ENCODE assay signal across 8 cellular contexts in the genomic region with DNA sequence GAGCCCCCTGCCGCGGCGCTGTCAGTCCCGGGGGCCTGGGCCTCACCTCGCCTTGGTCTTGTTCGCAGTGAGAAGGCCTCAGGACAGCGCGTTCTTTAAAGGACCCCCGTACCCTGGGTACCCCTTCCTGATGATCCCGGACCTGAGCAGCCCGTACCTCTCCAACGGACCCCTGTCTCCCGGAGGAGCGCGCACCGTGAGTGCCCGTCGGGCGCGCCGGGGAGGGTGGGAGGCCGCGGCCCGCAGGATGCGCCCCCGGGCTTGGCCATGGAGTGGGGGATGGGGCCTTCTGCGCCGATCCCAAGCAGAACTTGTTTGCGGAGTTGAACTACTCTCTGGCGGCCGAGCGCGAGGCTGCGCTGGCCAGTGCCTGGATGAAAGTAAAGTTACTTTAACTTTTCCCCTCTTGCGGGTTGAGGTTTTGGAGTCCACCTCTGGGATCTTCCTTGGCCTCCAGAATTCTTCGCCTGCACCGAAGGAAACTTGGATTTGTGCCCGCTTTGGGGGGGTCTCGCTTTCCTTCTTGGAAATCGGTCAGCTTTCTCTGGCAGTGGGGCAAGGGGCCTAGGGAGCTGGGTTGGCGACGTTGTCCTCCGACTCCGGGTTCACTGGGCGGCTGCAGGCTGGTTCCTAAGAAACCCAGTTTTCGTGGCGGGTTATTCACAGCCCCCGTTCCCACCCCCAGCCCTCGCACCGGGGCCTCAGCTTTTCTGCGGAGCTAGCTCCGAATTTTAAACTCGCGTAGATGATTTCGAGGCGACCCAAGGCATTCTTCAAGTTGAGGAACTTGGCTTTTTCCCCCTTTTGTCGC. TPM values are rescaled to one million over a fixed set of nuclear protein-coding genes. Genes with fewer than 3 reads are reported as not detected.
DNase-seq lines count a peak whose midpoint lies in the region; ATAC-seq, FAIRE-seq and TF ChIP-seq lines count a peak whose summit lies in the region.

No MANE protein-coding gene starts in this region.

- peak overlapping the region; percentile 98 for H2BK5ac ChIP-seq in H1 (ENCODE audit: low read depth, low read length)

- peak overlapping the region; percentile 83 for H3K4me3 ChIP-seq in ACC112 (ENCODE audit: low read depth, low read length)
- H3K4me3 ChIP-seq in NB4 (ENCODE audit: low read depth, low read length): no peak overlapping the region
- peak overlapping the region; percentile 90 to 97 (median 93) for H3K4me3 ChIP-seq in H1 (ENCODE audit: extremely low read depth in 1 of 4, insufficient read depth in 2 of 4, low read depth in 3 of 4, low read length in 4 of 4)
- peak overlapping the region; percentile 90 for H3K4me3 ChIP-seq in mesodermal cell (ENCODE audit: extremely low read depth, insufficient read depth, low read length, poor library complexity, severe bottlenecking)
- H3K4me3 ChIP-seq in aorta (ENCODE audit: low read length in 2 of 2): peak overlapping the region; percentile 84 to 94

- H3K36me3 ChIP-seq in ACC112 (ENCODE audit: insufficient read depth, low read length): no peaks in the 10 kb centered on the region
- H3K36me3 ChIP-seq in H1 (ENCODE audit: control insufficient read depth in 2 of 4, insufficient read depth in 4 of 4, low read length in 3 of 4): peaks cover 0 to 22% (median 4%) of the 10 kb centered on the region in 4 experiments; a peak in 4 of 8 replicates
- peaks cover 22% of the 10 kb centered on the region for H3K36me3 ChIP-seq in mesodermal cell (ENCODE audit: control insufficient read depth, insufficient read depth, low read length)
- H3K36me3 ChIP-seq in aorta (ENCODE audit: control insufficient read depth in 1 of 2, insufficient read depth in 2 of 2, low read length in 1 of 2): no peaks in the 10 kb centered on the region

- peak overlapping the region; percentile 96 for H4K5ac ChIP-seq in H1 (ENCODE audit: insufficient read length, low read depth, low read length)

- ATAC-seq in aorta (ENCODE audit: low FRiP score) (peak; percentile 58), HG02678 (IDR thresholded peaks at IDR 0.05; ENCODE audit: unreplicated experiment) (no peak), GM19455 (IDR thresholded peaks at IDR 0.05; ENCODE audit: unreplicated experiment) (no peak)

- peak overlapping the region; percentile 53; the same call in 1 of the 2 replicates for H2BK20ac ChIP-seq in H1 (ENCODE audit: low read length)

- peak overlapping the region; percentile 74 to 93 (median 88) for H3K9ac ChIP-seq in H1 (replicated peaks in 1 of 4; ENCODE audit: extremely low read depth in 1 of 4, low read depth in 3 of 4, low read length in 3 of 4)

- POLR2A ChIA-PET in H1 (lab: Charles Lee; ENCODE audit: partially characterized antibody): interaction anchor here (0.6 to 4.5 kb wide), 56 partner anchors 8 to 404 kb away, joined by 3 to 40 read pairs (median 6); a partner anchor contains a TSS

- no peak for TF ChIP-seq CTCF in NB4 (IDR thresholded peaks at IDR 0.05; ENCODE audit: low read depth, low read length)
- TF ChIP-seq CTCF in H1 (IDR thresholded peaks at IDR 0.05; ENCODE audit: control extremely low read depth in 1 of 3, insufficient read depth in 1 of 3, low read depth in 1 of 3, low read length in 3 of 3): no peak

- H3K4me1 ChIP-seq in ACC112 (ENCODE audit: control insufficient read depth, insufficient read depth, low read length, unreplicated experiment): no peaks in the 10 kb centered on the region
- peaks cover 10 to 17% (median 12%) of the 10 kb centered on the region in 4 experiments for H3K4me1 ChIP-seq in H1 (replicated peaks in 1 of 4; ENCODE audit: control insufficient read depth in 3 of 4, insufficient read depth in 4 of 4, low read length in 3 of 4)
- H3K4me1 ChIP-seq in mesodermal cell (ENCODE audit: control insufficient read depth, insufficient read depth, low read length, poor library complexity, severe bottlenecking): peaks cover 10% of the 10 kb centered on the region
- H3K4me1 ChIP-seq in aorta (ENCODE audit: control insufficient read depth in 1 of 2, insufficient read depth in 2 of 2, low read length in 2 of 2): no peaks in the 10 kb centered on the region

- H3K9me3 ChIP-seq in H1 (ENCODE audit: insufficient read depth in 2 of 2, low read depth in 1 of 2, low read length in 1 of 2) (no peaks in the 10 kb centered on the region), mesodermal cell (ENCODE audit: control insufficient read depth, low read length) (no peaks in the 10 kb centered on the region), aorta (ENCODE audit: control insufficient read depth, low read length) (no peaks in the 10 kb centered on the region)

- TF ChIP-seq EP300 in H1 (IDR thresholded peaks at IDR 0.05; ENCODE audit: borderline replicate concordance in 1 of 2, low read depth in 2 of 2, low read length in 2 of 2): no peak

- 0 out of 4 replicates have a peak, but pooled peaks of 1 of the 2 experiments have one; percentile 10 for TF ChIP-seq RAD21 in H1 (IDR thresholded peaks at IDR 0.05 in 1 of 2, conservative IDR thresholded peaks at IDR 0.05 in 1 of 2; ENCODE audit: low read depth in 2 of 2, low read length in 2 of 2)

- H3K79me2 ChIP-seq in ACC112 (ENCODE audit: control insufficient read depth, insufficient read depth, low read length, unreplicated experiment) (no peaks in the 10 kb centered on the region), H1 (ENCODE audit: control insufficient read depth in 1 of 2, insufficient read depth in 2 of 2, low read length in 2 of 2) (peaks cover 22 to 58% of the 10 kb centered on the region in 2 experiments)

- intact Hi-C loops in aorta (cut with DNase I): loop anchor here in 1 of 2 donors (5.0 kb wide), 1 partner anchor 67 kb away; no protein-coding TSS in a partner anchor

- H3K27ac ChIP-seq in ACC112 (ENCODE audit: low read depth, low read length) (no peak overlapping the region), H1 (ENCODE audit: low read depth, low read length) (peak overlapping the region; percentile 84), mesodermal cell (ENCODE audit: low read depth, low read length, severe bottlenecking) (no peak overlapping the region), aorta (ENCODE audit: low read depth in 1 of 2, low read length in 2 of 2) (peak overlapping the region in 1 of 2 donors; percentile 61)

- CTCF ChIA-PET in H1 (lab: Charles Lee; ENCODE audit: partially characterized antibody): interaction anchor here (0.9 to 6.0 kb wide), 17 partner anchors 15 to 166 kb away, joined by 3 to 67 read pairs (median 7); no protein-coding TSS in a partner anchor

- peak overlapping the region; percentile 100 for H3K18ac ChIP-seq in H1 (ENCODE audit: extremely low read depth, low read length)

- peak overlapping the region; percentile 82 for H3K56ac ChIP-seq in H1 (replicated peaks; ENCODE audit: insufficient read length, low read depth, low read length)

- no peak overlapping the region for H3K23ac ChIP-seq in H1 (ENCODE audit: insufficient read length)

- H4K91ac ChIP-seq in H1 (replicated peaks; ENCODE audit: insufficient read length, low read length): peak overlapping the region; percentile 89

- H4K8ac ChIP-seq in H1 (ENCODE audit: extremely low read depth, insufficient read depth, low read length): peak overlapping the region; percentile 96; the same call in 1 of the 2 replicates

- no peak for FAIRE-seq in H1 (lab: Jason Lieb, UNC)

- 3% methylated on average over 47 of the region's 57 CpGs; no CpG with 5 or more reads in 1 of the 2 experiments for WGBS in H1 (ENCODE audit: extremely low coverage in 1 of 2, insufficient coverage in 1 of 2, insufficient read length in 1 of 2, insufficient replicate concordance in 2 of 2, low coverage in 1 of 2, low lambda C conversion rate in 2 of 2, missing lambda C conversion rate in 1 of 2), 2 experiments
- 0 to 1% methylated on average over 44 to 50 of the region's 57 CpGs for WGBS in mesodermal cell (ENCODE audit: insufficient coverage in 2 of 2), 2 experiments
- WGBS in aorta, 2 donors: 1% methylated on average over 53 to 57 of the region's 57 CpGs

- DNase-seq in NB4 (ENCODE audit: low read depth) (peak; percentile 23), H1 (ENCODE audit: low read depth in 1 of 2, low spot score in 2 of 2) (peak in 1 of 2 experiments; percentile 74), aorta (peak; percentile 74 to 84), NAMALWA (ENCODE audit: low spot score) (no peak)

- peaks cover 10% of the 10 kb centered on the region for H3K23me2 ChIP-seq in H1 (ENCODE audit: low read depth, low read length)

- no peak overlapping the region for H3K14ac ChIP-seq in H1 (ENCODE audit: insufficient read length)

- TF ChIP-seq POLR2A in NB4 (IDR thresholded peaks at IDR 0.05; ENCODE audit: extremely low read depth, insufficient read length) (no peak), H1 (IDR thresholded peaks at IDR 0.05; ENCODE audit: control extremely low read depth in 1 of 2, low read depth in 2 of 2, low read length in 2 of 2) (peak in 1 of 2 experiments; percentile 80)

- H2BK120ac ChIP-seq in H1 (replicated peaks; ENCODE audit: low read depth, low read length): peak overlapping the region; percentile 82

- H2BK15ac ChIP-seq in H1 (ENCODE audit: low read length): no peak overlapping the region; the same call in 1 of the 2 replicates

- H3K4me2 ChIP-seq in H1 (ENCODE audit: insufficient read depth in 1 of 2, low read depth in 2 of 2, low read length in 2 of 2): peak overlapping the region; percentile 88 to 92

- peaks cover 8% of the 10 kb centered on the region for H3K79me1 ChIP-seq in H1 (ENCODE audit: low read depth, low read length)

- H2AFZ ChIP-seq in ACC112 (ENCODE audit: low read length, unreplicated experiment) (peak overlapping the region; percentile 77), H1 (ENCODE audit: low read length) (no peak overlapping the region)

- H2BK12ac ChIP-seq in H1 (ENCODE audit: low read depth, low read length): peak overlapping the region; percentile 93

- H4K20me1 ChIP-seq in H1 (replicated peaks in 1 of 2; ENCODE audit: control insufficient read depth in 1 of 2, insufficient read depth in 2 of 2, low read length in 2 of 2): peaks cover 22 to 23% of the 10 kb centered on the region in 2 experiments

- H2AK5ac ChIP-seq in H1 (ENCODE audit: low read depth, low read length): peak overlapping the region; percentile 58; the same call in 1 of the 2 replicates

- peaks cover 5% of the 10 kb centered on the region; the same call in 1 of the 2 replicates for H3K27me3 ChIP-seq in ACC112 (ENCODE audit: insufficient read depth, low read length)
- no peaks in the 10 kb centered on the region for H3K27me3 ChIP-seq in H1 (replicated peaks in 1 of 4; ENCODE audit: control insufficient read depth in 3 of 4, extremely low read depth in 1 of 4, insufficient read depth in 3 of 4, low read length in 3 of 4)
- no peaks in the 10 kb centered on the region for H3K27me3 ChIP-seq in aorta (ENCODE audit: control insufficient read depth in 1 of 2, insufficient read depth in 2 of 2, low read length in 1 of 2)

- peak overlapping the region; percentile 96 for H3K4ac ChIP-seq in H1 (replicated peaks; ENCODE audit: insufficient read length, low read depth, low read length)

RNA-seq across cellular contexts. Expression of a gene that starts 1.3 kb away (rescaled TPM):
- 108 and 110 TPM in 2 replicates for total RNA-seq in H1 (2021; fragmentation: NEBNext Ultra II Directional; extraction: Animal tissue kit (Norgen Biotek cat#: 25700))
- 27.5 and 49.5 TPM in 2 replicates for polyA plus RNA-seq in H1 (2011; rRNA removed)
- polyA plus RNA-seq in H1 (2011; cell fraction: cytosol; rRNA removed): 11.0 TPM
- 53.7 TPM for polyA plus RNA-seq in H1 (2011; cell fraction: nucleus; rRNA removed)
- polyA plus RNA-seq in H1 (2012, experiment 1 of 2): 117 to 131 TPM (median 126 TPM) in 4 replicates
- polyA plus RNA-seq in H1 (2012, experiment 2 of 2): 142 TPM
- polyA plus RNA-seq in H1 (2013, experiment 1 of 2): 141 TPM
- polyA plus RNA-seq in H1 (2013, experiment 2 of 2): 141 TPM
- 15.5 and 22.8 TPM in 2 replicates for polyA minus RNA-seq in H1 (2011; rRNA and poly(A)+ RNA removed)
- 31.3 TPM for polyA minus RNA-seq in H1 (2011; cell fraction: cytosol; rRNA and poly(A)+ RNA removed)
- polyA minus RNA-seq in H1 (2011; cell fraction: nucleus; rRNA and poly(A)+ RNA removed): 52.8 TPM
- 40.4 TPM for polyA plus RNA-seq in mesodermal cell (2013, experiment 1 of 2)
- polyA plus RNA-seq in mesodermal cell (2013, experiment 2 of 2): 32.4 TPM
- total RNA-seq in aorta: 10 to 100 TPM; 35.7 to 39.5 TPM
- polyA plus RNA-seq in aorta: 10 to 100 TPM; 14.1 to 27.9 TPM
